ENCODE assay signal across 8 cellular contexts in the genomic region with DNA sequence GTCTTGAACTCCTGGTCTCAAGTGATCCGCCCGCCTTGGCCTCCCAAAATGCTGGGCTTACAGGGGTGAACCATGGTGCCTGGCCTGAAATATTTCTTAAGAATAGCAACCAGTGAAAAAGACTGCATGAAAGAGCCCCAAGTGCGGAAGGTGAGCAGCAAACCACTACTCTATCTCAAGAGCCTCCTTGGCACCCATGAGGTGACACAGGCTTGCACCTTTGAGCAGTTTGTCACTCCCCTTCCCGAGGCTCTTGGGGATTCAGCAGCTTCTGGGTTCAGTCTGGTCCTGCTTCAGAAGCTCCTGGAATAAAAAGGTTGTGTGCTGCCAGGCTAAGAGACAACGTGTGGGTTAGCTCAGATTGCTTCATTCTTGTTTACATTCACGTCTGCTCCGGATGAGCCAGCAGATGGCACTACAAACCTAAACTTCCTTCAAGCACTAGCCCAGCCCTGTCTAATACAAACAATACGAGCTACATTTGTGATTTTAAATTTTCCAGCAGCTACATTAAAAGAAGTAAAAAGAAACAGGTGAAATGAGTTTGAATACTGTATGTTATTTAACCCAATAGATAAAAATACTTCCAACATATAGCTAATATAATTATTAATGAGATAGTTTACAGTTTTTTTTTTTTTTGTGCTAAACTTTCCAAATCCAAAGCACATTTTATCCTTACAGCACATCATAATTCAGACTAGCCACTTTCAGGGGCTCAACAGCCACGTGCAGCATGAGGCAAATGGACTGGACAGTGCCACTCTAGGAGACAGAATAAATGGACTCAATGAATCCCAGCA. TPM values are rescaled to one million over a fixed set of nuclear protein-coding genes. Genes with fewer than 3 reads are reported as not detected.
DNase-seq lines count a peak whose midpoint lies in the region; ATAC-seq and TF ChIP-seq lines count a peak whose summit lies in the region.

No MANE protein-coding gene starts in this region.

- no peaks in the 10 kb centered on the region for H4K20me1 ChIP-seq in DND-41 (ENCODE audit: insufficient read depth, low read length)
- no peaks in the 10 kb centered on the region for H4K20me1 ChIP-seq in SK-N-SH (ENCODE audit: insufficient read depth)

- H3K4me3 ChIP-seq in DND-41 (ENCODE audit: low read depth in 1 of 2, low read length in 2 of 2) (no peak overlapping the region), SK-N-SH (ENCODE audit: low read depth in 2 of 2, low read length in 1 of 2) (no peak overlapping the region; a peak in 1 of 4 replicates)

- WGBS in SK-N-SH (ENCODE audit: low lambda C conversion rate), result 28% methylated on average over 7 of the region's 9 CpGs

- no peaks in the 10 kb centered on the region for H3K27me3 Mint-ChIP-seq in activated naive CD4-positive, alpha-beta T cell treated with anti-CD3 and anti-CD28 coated beads, Interleukin-2, amount 50 U/mL, for 24 hours

- POLR2A ChIA-PET in SK-N-SH (lab: Yijun Ruan, JAX), result interaction anchor here (0.6 to 1.4 kb wide), 5 partner anchors 26 to 545 kb away, joined by 3 to 5 read pairs (median 3); no protein-coding TSS in a partner anchor

- TF ChIP-seq CTCF in DND-41 (IDR thresholded peaks at IDR 0.05; ENCODE audit: borderline replicate concordance, extremely low read depth, low read length, poor library complexity, severe bottlenecking) (peak; percentile 91), SK-N-SH (IDR thresholded peaks at IDR 0.05) (peak; percentile 82)

- H2AFZ ChIP-seq in DND-41 (ENCODE audit: low read depth, low read length), result peak overlapping the region; percentile 51; the same call in 1 of the 2 replicates
- H2AFZ ChIP-seq in SK-N-SH (ENCODE audit: low read depth), result no peak overlapping the region

- H3K9ac ChIP-seq in DND-41 (ENCODE audit: low read depth, low read length) (no peak overlapping the region), SK-N-SH (no peak overlapping the region)

- no peak for TF ChIP-seq EP300 in SK-N-SH (IDR thresholded peaks at IDR 0.05; ENCODE audit: borderline replicate concordance in 1 of 2, low read depth in 1 of 2, low read length in 1 of 2)

- H3K36me3 Mint-ChIP-seq in activated naive CD4-positive, alpha-beta T cell treated with anti-CD3 and anti-CD28 coated beads, Interleukin-2, amount 50 U/mL, for 24 hours, result peaks cover 20% of the 10 kb centered on the region

- no peaks in the 10 kb centered on the region for H3K9me2 ChIP-seq in SK-N-SH

- TF ChIP-seq RAD21 in SK-N-SH (IDR thresholded peaks at IDR 0.05; ENCODE audit: low read length), result peak; percentile 98

- H3K27ac ChIP-seq in DND-41 (ENCODE audit: low read length), result peak overlapping the region; percentile 40; the same call in 1 of the 2 replicates
- H3K27ac ChIP-seq in SK-N-SH (ENCODE audit: low read depth in 2 of 2, low read length in 1 of 2), result no peak overlapping the region

- H3K4me3 Mint-ChIP-seq in activated naive CD4-positive, alpha-beta T cell treated with anti-CD3 and anti-CD28 coated beads, Interleukin-2, amount 50 U/mL, for 24 hours, result no peak overlapping the region

- H3K79me2 ChIP-seq in DND-41 (ENCODE audit: insufficient read depth, low read length) (no peaks in the 10 kb centered on the region), SK-N-SH (ENCODE audit: insufficient read depth) (no peaks in the 10 kb centered on the region)

- H3K4me1 ChIP-seq in DND-41 (ENCODE audit: insufficient read depth, low read length) (peaks cover 11% of the 10 kb centered on the region), SK-N-SH (ENCODE audit: control insufficient read depth in 1 of 2, insufficient read depth in 2 of 2, low read depth in 1 of 2, low read length in 1 of 2) (no peaks in the 10 kb centered on the region; a peak in 1 of 4 replicates)

- H3K27ac Mint-ChIP-seq in activated naive CD4-positive, alpha-beta T cell treated with anti-CD3 and anti-CD28 coated beads, Interleukin-2, amount 50 U/mL, for 24 hours, result peak overlapping the region; percentile 13

- no peak overlapping the region for H3K4me2 ChIP-seq in DND-41 (ENCODE audit: insufficient read depth, low read length)
- no peak overlapping the region for H3K4me2 ChIP-seq in SK-N-SH

- no peaks in the 10 kb centered on the region for H3K9me3 Mint-ChIP-seq in activated naive CD4-positive, alpha-beta T cell treated with anti-CD3 and anti-CD28 coated beads, Interleukin-2, amount 50 U/mL, for 24 hours

- H3K9me3 ChIP-seq in DND-41 (ENCODE audit: insufficient read depth, low read length, severe bottlenecking), result no peaks in the 10 kb centered on the region
- H3K9me3 ChIP-seq in SK-N-SH, result no peaks in the 10 kb centered on the region

- H3F3A ChIP-seq in SK-N-SH (replicated peaks; ENCODE audit: insufficient read depth), result no peaks in the 10 kb centered on the region

- DNase-seq in DND-41 (peak; percentile 80), H4 (ENCODE audit: low spot score) (peak; percentile 73), NCI-H1092 (lab: John Stamatoyannopoulos, UW) (peak; percentile 50), SK-N-SH (peak; percentile 83), glomerular endothelial cell (ENCODE audit: extremely low read depth, low read depth, low spot score) (peak; percentile 58), posterior cingulate gyrus (peak in 9 of 10 donors; percentile 49 to 95 (median 79))

- ATAC-seq in DND-41 (ENCODE audit: insufficient read depth, low read depth), result peak; percentile 99
- no peak for ATAC-seq in HG03196 (IDR thresholded peaks at IDR 0.05; ENCODE audit: unreplicated experiment)

- CTCF ChIA-PET in SK-N-SH (lab: Yijun Ruan, JAX), result interaction anchor here (0.5 to 6.3 kb wide), 85 partner anchors 9 to 576 kb away, joined by 3 to 169 read pairs (median 4); no protein-coding TSS in a partner anchor

- no peaks in the 10 kb centered on the region for H3K36me3 ChIP-seq in DND-41 (ENCODE audit: insufficient read depth, low read length)
- H3K36me3 ChIP-seq in SK-N-SH (replicated peaks in 1 of 2; ENCODE audit: control insufficient read depth in 1 of 2, insufficient read depth in 2 of 2, low read length in 1 of 2), result no peaks in the 10 kb centered on the region

- peaks cover 57% of the 10 kb centered on the region for H3K4me1 Mint-ChIP-seq in activated naive CD4-positive, alpha-beta T cell treated with anti-CD3 and anti-CD28 coated beads, Interleukin-2, amount 50 U/mL, for 24 hours

- intact Hi-C loops in posterior cingulate gyrus (cut with DNase I), result loop anchor here (1.0 to 5.0 kb wide), 4 partner anchors 30 to 647 kb away; a partner anchor contains a TSS

- H3K27me3 ChIP-seq in DND-41 (ENCODE audit: insufficient read depth, low read length, poor library complexity) (no peaks in the 10 kb centered on the region), SK-N-SH (ENCODE audit: insufficient read depth) (no peaks in the 10 kb centered on the region)

TF ChIP-seq in SK-N-SH, 30 proteins besides CTCF, POLR2A, EP300 and RAD21:
- TF ChIP-seq TCF12 (IDR thresholded peaks at IDR 0.05) (no peak), NRF1 (IDR thresholded peaks at IDR 0.05; ENCODE audit: low read depth, low read length) (0 out of 2 replicates have a peak, but pooled peaks have one; percentile 8), RXRA (IDR thresholded peaks at IDR 0.05; ENCODE audit: borderline replicate concordance, low read depth) (no peak), SMC3 (IDR thresholded peaks at IDR 0.05; ENCODE audit: low read depth, low read length) (peak; percentile 96), ELF1 (IDR thresholded peaks at IDR 0.05) (no peak), MXI1 (IDR thresholded peaks at IDR 0.05; ENCODE audit: low read depth, low read length) (peak; percentile 31; the same call in 1 of the 2 replicates)

RNA-seq across cellular contexts. Expression of a gene that starts 46.2 kb away (rescaled TPM):
- not detected in 2 replicates for total RNA-seq in H4 (2014; rRNA removed; shearing (Covaris generic))
- not detected in 2 replicates for polyA plus RNA-seq in SK-N-SH (2012; rRNA removed)
- not detected in 2 replicates for polyA plus RNA-seq in SK-N-SH (2012; cell fraction: cytosol; rRNA removed)
- not detected in 2 replicates for polyA plus RNA-seq in SK-N-SH (2012; cell fraction: nucleus; rRNA removed)
- not detected in 2 replicates for total RNA-seq in glomerular endothelial cell
